ENCODE assay signal across 31 cellular contexts in the genomic region with DNA sequence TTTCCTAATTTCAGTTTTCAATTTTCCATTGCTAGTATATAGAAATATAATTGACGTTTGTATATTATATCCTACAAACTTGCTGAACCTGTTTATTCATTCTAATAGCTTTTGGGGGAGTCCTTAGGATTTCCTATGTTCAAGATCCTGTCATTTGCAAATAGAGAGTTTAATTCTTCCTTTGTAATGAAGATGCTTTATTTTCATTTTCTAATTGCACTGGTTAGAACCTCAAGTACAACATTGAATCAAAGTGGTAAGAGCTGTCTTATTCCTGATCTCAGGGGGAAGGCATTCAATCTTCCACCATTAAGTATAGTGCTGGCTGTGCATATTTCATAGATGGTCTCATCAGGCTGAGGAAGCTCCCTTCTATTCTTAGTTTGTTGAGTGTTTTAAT. TPM values are rescaled to one million over a fixed set of nuclear protein-coding genes. Genes with fewer than 3 reads are reported as not detected.
"Had no signal": no experiment of that assay in that cellular context is flagged by ENCODE, and none has a peak within 500 bp of the region (broad histone marks: within the 10 kb centered on the region; RNA-seq: fewer than 3 reads in every experiment).

No MANE protein-coding gene starts in this region.

- H3K4me3 ChIP-seq: colonic mucosa, gastrocnemius medialis, left lung, mucosa of descending colon, prostate gland, right atrium auricular region, skin epidermis, spleen, testis, tibial artery had no signal

- H3K4me1 ChIP-seq: colonic mucosa, gastrocnemius medialis, left lung, prostate gland, right atrium auricular region, spleen, testis, tibial artery had no signal

- H3K9me3 ChIP-seq: colonic mucosa, gastrocnemius medialis, left lung, mucosa of descending colon, prostate gland, right atrium auricular region, spleen, testis, tibial artery had no signal

- H3K27ac ChIP-seq: colonic mucosa, epithelial cell of prostate, gastrocnemius medialis, left lung, prostate gland, right atrium auricular region, skin epidermis, spleen, testis, tibial artery had no signal

- H3K27me3 ChIP-seq: colonic mucosa, gastrocnemius medialis, left lung, right atrium auricular region, spleen, testis, tibial artery had no signal

- ATAC-seq: esophagus mucosa; gastrocnemius medialis; left lung; mucosa of descending colon; naive thymus-derived CD8-positive, alpha-beta T cell; sciatic nerve; stimulated activated memory B cell treated with anti-CD40 and anti-IgM and Interleukin-4, amounts not matched to agents 10 μg/mL and 1 μg/mL and 100 μg/mL, for 72 hours; stimulated activated naive CD8-positive, alpha-beta T cell treated with anti-CD3 and anti-CD28 coated beads, Interleukin-15, Interleukin-2, amounts not matched to agents 100 U/mL and 50 U/mL, for 24 hours had no signal

- DNase-seq: colonic mucosa; effector CD8-positive, alpha-beta T cell; endodermal cell; foreskin fibroblast; gastrocnemius medialis; head of caudate nucleus; immature natural killer cell; islet precursor cell; left lung; mesenchymal stem cell; mucosa of descending colon; naive thymus-derived CD8-positive, alpha-beta T cell; nephron progenitor cell; nucleus accumbens; spleen; stimulated activated CD4-positive, alpha-beta T cell treated with anti-CD3 and anti-CD28 coated beads, Interleukin-4, amount 100 ng/mL, for 4 hours; stimulated activated naive CD8-positive, alpha-beta T cell treated with anti-CD3 and anti-CD28 coated beads, Interleukin-15, Interleukin-2, amounts not matched to agents 100 U/mL and 50 U/mL, for 24 hours; substantia nigra; testis; tibial artery had no signal

- H3K36me3 ChIP-seq: colonic mucosa, gastrocnemius medialis, left lung, prostate gland, right atrium auricular region, spleen, tibial artery had no signal

RNA-seq across cellular contexts. Expression of gene SLC24A2, which starts 15.6 kb away (rescaled TPM):
- total RNA-seq: chondrocyte; lower leg skin; lung microvascular endothelial cell; naive thymus-derived CD8-positive, alpha-beta T cell; osteocyte; right atrium auricular region; spleen had no signal
- polyA plus RNA-seq: immature natural killer cell; naive thymus-derived CD8-positive, alpha-beta T cell had no signal
